Comparison of ENCODE assay signal across 25 cellular contexts in the genomic region with DNA sequence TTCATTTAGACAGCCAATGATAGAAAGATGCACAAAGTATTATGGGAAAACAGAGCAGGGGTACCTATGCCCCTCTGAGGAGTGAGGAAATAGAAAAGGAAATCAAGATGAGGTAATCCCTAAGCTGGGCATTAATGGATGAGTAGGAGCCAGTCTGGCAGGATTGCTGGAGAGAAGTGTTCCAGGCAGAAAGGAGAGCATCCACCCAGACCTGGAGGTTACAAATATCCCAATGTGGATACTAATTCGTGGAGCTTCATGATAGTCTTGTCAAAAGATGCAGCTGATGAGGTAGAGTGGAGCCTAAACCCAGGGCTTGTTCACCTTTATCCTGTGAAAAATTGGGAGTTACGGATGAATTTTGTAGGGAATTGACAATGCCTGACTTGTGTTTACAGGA.
DNase-seq lines count a peak whose midpoint lies in the region; ATAC-seq, FAIRE-seq and TF ChIP-seq lines count a peak whose summit lies in the region.
"Had no signal": no experiment of that assay in that cellular context is flagged by ENCODE, and none has a peak within 500 bp of the region (broad histone marks: within the 10 kb centered on the region; RNA-seq: fewer than 3 reads in every experiment).

No MANE protein-coding gene starts in this region.

- H3K36me3 Mint-ChIP-seq in neural crest cell (ENCODE audit: low read depth) = peaks cover 7% of the 10 kb centered on the region
- H3K36me3 Mint-ChIP-seq: CD8-positive, alpha-beta T cell had no signal

- ATAC-seq in HepG2 (no peak), right lobe of liver (no peak)
- ATAC-seq in activated CD4-positive, CD25-positive, alpha-beta regulatory T cell treated with anti-CD3 and anti-CD28 coated beads, Interleukin-2, amount 50 U/mL, for 24 hours = no peak
- ATAC-seq: CD8-positive, alpha-beta T cell had no signal

- TF ChIP-seq RAD21 in HepG2 (CRISPR knock-in tag; IDR thresholded peaks at IDR 0.05) = no peak

- no peak for TF ChIP-seq CTCF in HepG2 (CRISPR knock-in tag; IDR thresholded peaks at IDR 0.05)
- TF ChIP-seq CTCF in right lobe of liver (IDR thresholded peaks at IDR 0.05) = no peak
- no peak for TF ChIP-seq CTCF in HEK293 (tag by site-specific recombination; IDR thresholded peaks at IDR 0.05)
- TF ChIP-seq CTCF in neural crest cell (conservative IDR thresholded peaks at IDR 0.05) = no peak

- H3K23ac ChIP-seq in mesendoderm (ENCODE audit: low read length) = no peak overlapping the region

- H2AFZ ChIP-seq in HepG2 (ENCODE audit: low read length) = no peak overlapping the region

- H4K5ac ChIP-seq in mesendoderm (ENCODE audit: low read length) = peak overlapping the region; percentile 29

- no peak overlapping the region for H3K27ac ChIP-seq in HepG2 (ENCODE audit: extremely low read length, insufficient read depth, low read length)
- no peak overlapping the region for H3K27ac ChIP-seq in right lobe of liver
- no peak overlapping the region for H3K27ac ChIP-seq in HEK293 (ENCODE audit: extremely low read depth, low read depth, low read length)
- H3K27ac ChIP-seq in mesendoderm (ENCODE audit: low read depth, low read length) = no peak overlapping the region
- H3K27ac ChIP-seq: BLaER1 treated with 17β-estradiol and CSF1 and Interleukin-3, amounts not matched to agents 10 nM and 100 nM; C4-2B had no signal

- H3K4me1 ChIP-seq in HepG2 (ENCODE audit: insufficient read depth, low read length) (no peaks in the 10 kb centered on the region), right lobe of liver (no peaks in the 10 kb centered on the region), HEK293 (ENCODE audit: control insufficient read depth, insufficient read depth, low read length) (peaks cover 4% of the 10 kb centered on the region; the same call in 1 of the 2 replicates), mesendoderm (ENCODE audit: control insufficient read depth, low read depth, low read length) (no peaks in the 10 kb centered on the region)
- H3K4me1 ChIP-seq: Caco-2 had no signal

- no peaks in the 10 kb centered on the region for H3K27me3 Mint-ChIP-seq in neural crest cell (ENCODE audit: low read depth)
- H3K27me3 Mint-ChIP-seq: B cell; CD4-positive, alpha-beta T cell had no signal

- no peak overlapping the region for H2BK15ac ChIP-seq in mesendoderm (replicated peaks; ENCODE audit: low read depth)

- no peak overlapping the region for H2BK5ac ChIP-seq in mesendoderm (ENCODE audit: low read length)

- no peak overlapping the region for H3K4ac ChIP-seq in mesendoderm (ENCODE audit: low read depth, low read length)

- no peak overlapping the region for H2BK120ac ChIP-seq in mesendoderm (ENCODE audit: low read depth, low read length)

- no peak for DNase-seq in HepG2 (ENCODE audit: low spot score)
- DNase-seq in right lobe of liver = no peak
- DNase-seq in mesendoderm = no peak
- DNase-seq in neural crest cell (ENCODE audit: low read depth, low spot score) = no peak
- DNase-seq in kidney glomerular epithelial cell (lab: John Stamatoyannopoulos, UW) = no peak
- DNase-seq in NAMALWA (ENCODE audit: low spot score) = no peak
- DNase-seq: 8988T; ACHN; AML-193; Caco-2; Calu3; CD4-positive, alpha-beta T cell; CD8-positive, alpha-beta T cell; DMS79 treated with DMSO at 0.1 percent for 48 hours; GF-D8 had no signal

- H3K4me2 ChIP-seq in HepG2 (ENCODE audit: low read depth, low read length) (no peak overlapping the region), mesendoderm (ENCODE audit: low read length) (no peak overlapping the region)

- TF ChIP-seq EP300 in HepG2 (IDR thresholded peaks at IDR 0.05; ENCODE audit: low read depth in 2 of 2, low read length in 2 of 2) (no peak), HepG2 (CRISPR knock-in tag; IDR thresholded peaks at IDR 0.05; ENCODE audit: borderline replicate concordance) (no peak)

- H3K9me3 ChIP-seq in HepG2 (ENCODE audit: low read length) = no peaks in the 10 kb centered on the region
- no peaks in the 10 kb centered on the region for H3K9me3 ChIP-seq in right lobe of liver
- peaks cover 4% of the 10 kb centered on the region for H3K9me3 ChIP-seq in HEK293 (ENCODE audit: control insufficient read depth, insufficient read depth, low read depth, low read length)
- H3K9me3 ChIP-seq: Caco-2 had no signal

- H3K9ac ChIP-seq in HepG2 (ENCODE audit: insufficient read depth, low read depth, low read length) (no peak overlapping the region), mesendoderm (ENCODE audit: low read length) (no peak overlapping the region)
- H3K9ac ChIP-seq: BLaER1 treated with 17β-estradiol and CSF1 and Interleukin-3, amounts not matched to agents 10 nM and 100 nM had no signal

- WGBS in HepG2 (ENCODE audit: low lambda C conversion rate) = 48% methylated on average over 2 of the region's 2 CpGs
- whole genome bisulfite sequencing in right lobe of liver (ENCODE audit: insufficient coverage, low coverage, low lambda C conversion rate, missing lambda C conversion rate) = 63% methylated on average over 2 of the region's 2 CpGs
- no CpG with 5 or more reads among the region's 2 CpGs for WGBS in mesendoderm (ENCODE audit: extremely low coverage, insufficient coverage, low lambda C conversion rate)

- H3K27ac Mint-ChIP-seq in neural crest cell (ENCODE audit: unreplicated experiment) = peak overlapping the region; percentile 59
- H3K27ac Mint-ChIP-seq: B cell; CD4-positive, alpha-beta T cell; CD8-positive, alpha-beta T cell had no signal

- H3K4me1 Mint-ChIP-seq in neural crest cell = peaks cover 4% of the 10 kb centered on the region

- no peak overlapping the region for H3K56ac ChIP-seq in mesendoderm (ENCODE audit: low read length)

- no peak overlapping the region for H3K18ac ChIP-seq in mesendoderm (ENCODE audit: low read length)

- no peaks in the 10 kb centered on the region for H3K79me2 ChIP-seq in HepG2 (ENCODE audit: insufficient read depth, low read length)
- H3K79me2 ChIP-seq in mesendoderm (ENCODE audit: control insufficient read depth, insufficient read depth, low read length) = no peaks in the 10 kb centered on the region

- H3K36me3 ChIP-seq in HepG2 (replicated peaks in 1 of 2; ENCODE audit: control insufficient read depth in 1 of 2, insufficient read depth in 2 of 2, low read length in 2 of 2) = no peaks in the 10 kb centered on the region
- H3K36me3 ChIP-seq in right lobe of liver = no peaks in the 10 kb centered on the region
- no peaks in the 10 kb centered on the region for H3K36me3 ChIP-seq in HEK293 (ENCODE audit: control insufficient read depth in 2 of 2, insufficient read depth in 1 of 2, low read length in 2 of 2)
- H3K36me3 ChIP-seq in mesendoderm (ENCODE audit: control insufficient read depth, insufficient read depth, low read length) = no peaks in the 10 kb centered on the region

- H3K4me3 ChIP-seq in HepG2 (replicated peaks in 1 of 3; ENCODE audit: insufficient read depth in 1 of 3, low read depth in 2 of 3, low read length in 3 of 3) = no peak overlapping the region
- no peak overlapping the region for H3K4me3 ChIP-seq in right lobe of liver
- H3K4me3 ChIP-seq in HEK293 (ENCODE audit: low read depth, low read length) = no peak overlapping the region
- H3K4me3 ChIP-seq in mesendoderm (ENCODE audit: low read length) = no peak overlapping the region
- H3K4me3 ChIP-seq: BLaER1 treated with 17β-estradiol and CSF1 and Interleukin-3, amounts not matched to agents 10 nM and 100 nM had no signal

- no peak overlapping the region for H4K8ac ChIP-seq in mesendoderm (ENCODE audit: low read depth, low read length)

- H4K20me1 ChIP-seq in HepG2 (ENCODE audit: insufficient read depth, low read length) = no peaks in the 10 kb centered on the region
- H4K20me1 ChIP-seq: BLaER1 treated with 17β-estradiol and CSF1 and Interleukin-3, amounts not matched to agents 10 nM and 100 nM had no signal

- peaks cover 7% of the 10 kb centered on the region for H3K9me3 Mint-ChIP-seq in neural crest cell

- CTCF ChIA-PET in HepG2 (lab: Yijun Ruan, JAX; ENCODE audit: low intra/inter-chr PET ratio, low total read pairs) (no interaction called here), HEK293 (lab: Yijun Ruan, JAX) (no interaction called here)

- no peak overlapping the region for H2AK5ac ChIP-seq in mesendoderm (ENCODE audit: low read length)

- intact Hi-C loops in HepG2 (cut with micrococcal nuclease; ENCODE audit: unreplicated experiment) (no loop called here), right lobe of liver (cut with DNase I) (no loop called here)

- POLR2A ChIA-PET in HepG2 (lab: Yijun Ruan, JAX) (no interaction called here), HEK293 (lab: Yijun Ruan, JAX) (no interaction called here)

- H3K4me3 Mint-ChIP-seq in neural crest cell = no peak overlapping the region
- H3K4me3 Mint-ChIP-seq: B cell; CD4-positive, alpha-beta T cell; CD8-positive, alpha-beta T cell had no signal

- H3K79me1 ChIP-seq in mesendoderm (ENCODE audit: low read length) = no peaks in the 10 kb centered on the region

- no TSS peak for BruUV-seq in HepG2 (replicated peaks; lab: Mats Ljungman, UMichigan)

- in situ Hi-C loops in HepG2 (cut with HindIII; ENCODE audit: extremely low pct_ligation_motif_present, low pct_unique_long_range_greater_than_20kb) = no loop called here

- TF ChIP-seq POLR2A in HepG2 (IDR thresholded peaks at IDR 0.05; ENCODE audit: insufficient read depth in 1 of 2, low read depth in 2 of 2, low read length in 2 of 2) (no peak), right lobe of liver (IDR thresholded peaks at IDR 0.05) (no peak)

- FAIRE-seq in HepG2 (lab: Jason Lieb, UNC) = no peak
- FAIRE-seq: A204.1, D721Med, G401.6, GM12891, GM19239 had no signal

- no peaks in the 10 kb centered on the region for H3K27me3 ChIP-seq in HepG2 (ENCODE audit: control insufficient read depth in 1 of 2, insufficient read depth in 2 of 2, low read length in 2 of 2)
- H3K27me3 ChIP-seq in right lobe of liver = no peaks in the 10 kb centered on the region
- H3K27me3 ChIP-seq in mesendoderm (ENCODE audit: insufficient read depth, low read length, poor library complexity) = no peaks in the 10 kb centered on the region
- H3K27me3 ChIP-seq: BLaER1 treated with 17β-estradiol and CSF1 and Interleukin-3, amounts not matched to agents 10 nM and 100 nM had no signal

TF ChIP-seq in HepG2, 621 proteins besides CTCF, POLR2A, EP300 and RAD21 (continues in another document):
- no peak for TF ChIP-seq MYC (CRISPR knock-in tag; IDR thresholded peaks at IDR 0.05; ENCODE audit: borderline replicate concordance)

TF ChIP-seq in HEK293, 187 proteins besides CTCF, POLR2A, EP300 and RAD21 (continues in another document):
- TF ChIP-seq AEBP2 (tag by site-specific recombination; IDR thresholded peaks at IDR 0.05; ENCODE audit: borderline replicate concordance) = no peak

Comparison
In these comparisons a context has a peak if more than half of its experiments do, and no peak if none do; other contexts are left out.
1. Of the 63 proteins assayed by ChIP-seq in both HepG2 and HEK293: peak only in HepG2: none; only in HEK293: ATF2; in both: none; in neither: 62.